ENCODE assay signal across 1 cellular context in genomic region chr1:227234998-227235405, GRCh38.
A peak's percentile ranks its signal among the peaks of the same experiment; 100 is the strongest.
TF ChIP-seq lines count a peak whose summit lies in the region.

No MANE protein-coding gene starts in this region.

TF ChIP-seq in K562, 482 proteins besides CTCF, POLR2A, EP300 and RAD21 (continued from another document and continues in another):
- TF ChIP-seq, protein P1, sequence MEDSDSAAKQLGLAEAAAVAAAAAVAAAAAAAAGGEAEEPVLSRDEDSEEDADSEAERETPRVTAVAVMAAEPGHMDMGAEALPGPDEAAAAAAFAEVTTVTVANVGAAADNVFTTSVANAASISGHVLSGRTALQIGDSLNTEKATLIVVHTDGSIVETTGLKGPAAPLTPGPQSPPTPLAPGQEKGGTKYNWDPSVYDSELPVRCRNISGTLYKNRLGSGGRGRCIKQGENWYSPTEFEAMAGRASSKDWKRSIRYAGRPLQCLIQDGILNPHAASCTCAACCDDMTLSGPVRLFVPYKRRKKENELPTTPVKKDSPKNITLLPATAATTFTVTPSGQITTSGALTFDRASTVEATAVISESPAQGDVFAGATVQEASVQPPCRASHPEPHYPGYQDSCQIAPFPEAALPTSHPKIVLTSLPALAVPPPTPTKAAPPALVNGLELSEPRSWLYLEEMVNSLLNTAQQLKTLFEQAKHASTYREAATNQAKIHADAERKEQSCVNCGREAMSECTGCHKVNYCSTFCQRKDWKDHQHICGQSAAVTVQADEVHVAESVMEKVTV (CRISPR knock-in tag; IDR thresholded peaks at IDR 0.05), result 0 out of 2 replicates have a peak, but pooled peaks have one; percentile 53
- no peak for TF ChIP-seq PTTG1 (tag; IDR thresholded peaks at IDR 0.05; ENCODE audit: low read depth)
- TF ChIP-seq RNF2 (IDR thresholded peaks at IDR 0.05), result 0 out of 2 replicates have a peak, but pooled peaks have one; percentile 51
- TF ChIP-seq, protein P2, sequence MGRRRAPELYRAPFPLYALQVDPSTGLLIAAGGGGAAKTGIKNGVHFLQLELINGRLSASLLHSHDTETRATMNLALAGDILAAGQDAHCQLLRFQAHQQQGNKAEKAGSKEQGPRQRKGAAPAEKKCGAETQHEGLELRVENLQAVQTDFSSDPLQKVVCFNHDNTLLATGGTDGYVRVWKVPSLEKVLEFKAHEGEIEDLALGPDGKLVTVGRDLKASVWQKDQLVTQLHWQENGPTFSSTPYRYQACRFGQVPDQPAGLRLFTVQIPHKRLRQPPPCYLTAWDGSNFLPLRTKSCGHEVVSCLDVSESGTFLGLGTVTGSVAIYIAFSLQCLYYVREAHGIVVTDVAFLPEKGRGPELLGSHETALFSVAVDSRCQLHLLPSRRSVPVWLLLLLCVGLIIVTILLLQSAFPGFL (CRISPR knock-in tag; IDR thresholded peaks at IDR 0.05), result 0 out of 2 replicates have a peak, but pooled peaks have one; percentile 80
- no peak for TF ChIP-seq RBM39 (optimal IDR thresholded peaks at IDR 0.05; ENCODE audit: low read depth, low read length)
- TF ChIP-seq TBL1XR1 (IDR thresholded peaks at IDR 0.05; ENCODE audit: low read length in 2 of 2), result peak in 1 of 2 experiments; percentile 71; a peak in 1 of 4 replicates
- no peak for TF ChIP-seq DDX20 (tag; IDR thresholded peaks at IDR 0.05; ENCODE audit: low read depth)
- TF ChIP-seq PTRF (tag; IDR thresholded peaks at IDR 0.05), result no peak
- TF ChIP-seq, protein P3, sequence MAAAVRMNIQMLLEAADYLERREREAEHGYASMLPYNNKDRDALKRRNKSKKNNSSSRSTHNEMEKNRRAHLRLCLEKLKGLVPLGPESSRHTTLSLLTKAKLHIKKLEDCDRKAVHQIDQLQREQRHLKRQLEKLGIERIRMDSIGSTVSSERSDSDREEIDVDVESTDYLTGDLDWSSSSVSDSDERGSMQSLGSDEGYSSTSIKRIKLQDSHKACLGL (CRISPR knock-in tag; IDR thresholded peaks at IDR 0.05; ENCODE audit: borderline replicate concordance, poor library complexity, severe bottlenecking), result no peak
- no peak for TF ChIP-seq SRSF1 (IDR thresholded peaks at IDR 0.05; ENCODE audit: low read depth, low read length)
- TF ChIP-seq ZBED1 (IDR thresholded peaks at IDR 0.05), result no peak
- TF ChIP-seq FOXK1 (CRISPR knock-in tag; IDR thresholded peaks at IDR 0.05; ENCODE audit: borderline replicate concordance), result no peak
- no peak for TF ChIP-seq ID3 (CRISPR knock-in tag; IDR thresholded peaks at IDR 0.05)
- 0 out of 2 replicates have a peak, but pooled peaks have one; percentile 34 for TF ChIP-seq ID3 (tag; IDR thresholded peaks at IDR 0.05)
- TF ChIP-seq ZNF592 (IDR thresholded peaks at IDR 0.05), result peak; percentile 64; the same call in 1 of the 2 replicates
- TF ChIP-seq MNT (conservative IDR thresholded peaks at IDR 0.05), result peak; percentile 12 to 45; a peak in 1 of 4 replicates
- no peak for TF ChIP-seq EZH2 (IDR thresholded peaks at IDR 0.05; ENCODE audit: borderline replicate concordance, low read depth, low read length)
- no peak for TF ChIP-seq ZNF184 (CRISPR knock-in tag; IDR thresholded peaks at IDR 0.05)
- peak; percentile 67; the same call in 1 of the 2 replicates for TF ChIP-seq PHF21A (IDR thresholded peaks at IDR 0.05; ENCODE audit: borderline replicate concordance, low read depth)
- TF ChIP-seq CXXC5 (CRISPR knock-in tag; IDR thresholded peaks at IDR 0.05), result 0 out of 2 replicates have a peak, but pooled peaks have one; percentile 22
- TF ChIP-seq RBM17 (IDR thresholded peaks at IDR 0.05; ENCODE audit: borderline replicate concordance, low read depth, low read length), result no peak
- no peak for TF ChIP-seq SIN3A (IDR thresholded peaks at IDR 0.05; ENCODE audit: borderline replicate concordance in 2 of 2, control insufficient read depth in 1 of 2, low read depth in 2 of 2, low read length in 2 of 2)
- no peak for TF ChIP-seq BDP1 (IDR thresholded peaks at IDR 0.05; ENCODE audit: insufficient read depth, insufficient read length)
- TF ChIP-seq, protein P4, sequence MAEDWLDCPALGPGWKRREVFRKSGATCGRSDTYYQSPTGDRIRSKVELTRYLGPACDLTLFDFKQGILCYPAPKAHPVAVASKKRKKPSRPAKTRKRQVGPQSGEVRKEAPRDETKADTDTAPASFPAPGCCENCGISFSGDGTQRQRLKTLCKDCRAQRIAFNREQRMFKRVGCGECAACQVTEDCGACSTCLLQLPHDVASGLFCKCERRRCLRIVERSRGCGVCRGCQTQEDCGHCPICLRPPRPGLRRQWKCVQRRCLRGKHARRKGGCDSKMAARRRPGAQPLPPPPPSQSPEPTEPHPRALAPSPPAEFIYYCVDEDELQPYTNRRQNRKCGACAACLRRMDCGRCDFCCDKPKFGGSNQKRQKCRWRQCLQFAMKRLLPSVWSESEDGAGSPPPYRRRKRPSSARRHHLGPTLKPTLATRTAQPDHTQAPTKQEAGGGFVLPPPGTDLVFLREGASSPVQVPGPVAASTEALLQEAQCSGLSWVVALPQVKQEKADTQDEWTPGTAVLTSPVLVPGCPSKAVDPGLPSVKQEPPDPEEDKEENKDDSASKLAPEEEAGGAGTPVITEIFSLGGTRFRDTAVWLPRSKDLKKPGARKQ (CRISPR knock-in tag; IDR thresholded peaks at IDR 0.05), result no peak
- no peak for TF ChIP-seq ATF1 (CRISPR knock-in tag; IDR thresholded peaks at IDR 0.05)
- no peak for TF ChIP-seq ATF1 (tag; IDR thresholded peaks at IDR 0.05)
- TF ChIP-seq ILF3 (IDR thresholded peaks at IDR 0.05; ENCODE audit: borderline replicate concordance), result no peak
- TF ChIP-seq FOXJ3 (CRISPR knock-in tag; IDR thresholded peaks at IDR 0.05), result no peak
- TF ChIP-seq ZNF707 (CRISPR knock-in tag; conservative IDR thresholded peaks at IDR 0.05), result no peak
- TF ChIP-seq NRF1 (conservative IDR thresholded peaks at IDR 0.05 in 1 of 2, IDR thresholded peaks at IDR 0.05 in 1 of 2), result no peak
- peak; percentile 89 for TF ChIP-seq SMAD4 (CRISPR knock-in tag; conservative IDR thresholded peaks at IDR 0.05)
- no peak for TF ChIP-seq FOXP4 (CRISPR knock-in tag; IDR thresholded peaks at IDR 0.05; ENCODE audit: borderline replicate concordance)
- peak; percentile 13; the same call in 1 of the 2 replicates for TF ChIP-seq TAL1 (IDR thresholded peaks at IDR 0.05)
- peak; percentile 33; the same call in 1 of the 2 replicates for TF ChIP-seq CREB1 (IDR thresholded peaks at IDR 0.05)
- TF ChIP-seq CREB1 (CRISPR knock-in tag; IDR thresholded peaks at IDR 0.05), result no peak
- TF ChIP-seq SMAD2 (IDR thresholded peaks at IDR 0.05; ENCODE audit: low read depth, low read length), result no peak
- no peak for TF ChIP-seq POLR2AphosphoS5 (IDR thresholded peaks at IDR 0.05; ENCODE audit: control insufficient read depth, insufficient read depth, low read depth, low read length)
- no peak for TF ChIP-seq PURB (CRISPR knock-in tag; IDR thresholded peaks at IDR 0.05; ENCODE audit: low read depth)
- no peak for TF ChIP-seq HOXB6 (CRISPR knock-in tag; IDR thresholded peaks at IDR 0.05; ENCODE audit: borderline replicate concordance)
- TF ChIP-seq TCFL5 (CRISPR knock-in tag; conservative IDR thresholded peaks at IDR 0.05), result no peak
- no peak for TF ChIP-seq SLC30A9 (CRISPR knock-in tag; IDR thresholded peaks at IDR 0.05)
- TF ChIP-seq SIRT6 (IDR thresholded peaks at IDR 0.05; ENCODE audit: low read depth, low read length), result no peak
- TF ChIP-seq TCF3 (CRISPR knock-in tag; IDR thresholded peaks at IDR 0.05), result peak; percentile 43
- TF ChIP-seq, protein P5, sequence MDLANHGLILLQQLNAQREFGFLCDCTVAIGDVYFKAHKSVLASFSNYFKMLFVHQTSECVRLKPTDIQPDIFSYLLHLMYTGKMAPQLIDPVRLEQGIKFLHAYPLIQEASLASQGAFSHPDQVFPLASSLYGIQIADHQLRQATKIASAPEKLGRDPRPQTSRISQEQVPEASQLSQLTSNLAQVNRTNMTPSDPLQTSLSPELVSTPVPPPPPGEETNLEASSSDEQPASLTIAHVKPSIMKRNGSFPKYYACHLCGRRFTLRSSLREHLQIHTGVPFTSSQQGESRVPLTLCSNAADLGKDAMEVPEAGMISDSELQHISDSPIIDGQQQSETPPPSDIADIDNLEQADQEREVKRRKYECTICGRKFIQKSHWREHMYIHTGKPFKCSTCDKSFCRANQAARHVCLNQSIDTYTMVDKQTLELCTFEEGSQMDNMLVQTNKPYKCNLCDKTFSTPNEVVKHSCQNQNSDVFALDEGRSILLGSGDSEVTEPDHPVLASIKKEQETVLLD (IDR thresholded peaks at IDR 0.05), result no peak
- TF ChIP-seq, protein P6, sequence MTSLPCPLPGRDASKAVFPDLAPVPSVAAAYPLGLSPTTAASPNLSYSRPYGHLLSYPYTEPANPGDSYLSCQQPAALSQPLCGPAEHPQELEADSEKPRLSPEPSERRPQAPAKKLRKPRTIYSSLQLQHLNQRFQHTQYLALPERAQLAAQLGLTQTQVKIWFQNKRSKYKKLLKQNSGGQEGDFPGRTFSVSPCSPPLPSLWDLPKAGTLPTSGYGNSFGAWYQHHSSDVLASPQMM (CRISPR knock-in tag; IDR thresholded peaks at IDR 0.05), result no peak
- TF ChIP-seq MYNN (IDR thresholded peaks at IDR 0.05), result no peak
- no peak for TF ChIP-seq MYNN (CRISPR knock-in tag; IDR thresholded peaks at IDR 0.05)
- no peak for TF ChIP-seq POLR2B (IDR thresholded peaks at IDR 0.05; ENCODE audit: low read depth, partially characterized antibody)
- TF ChIP-seq ESRRA (IDR thresholded peaks at IDR 0.05; ENCODE audit: borderline replicate concordance, low read depth), result no peak
- no peak for TF ChIP-seq GABPA (tag; conservative IDR thresholded peaks at IDR 0.05; ENCODE audit: low read depth)
- TF ChIP-seq HLTF (IDR thresholded peaks at IDR 0.05), result no peak
- no peak for TF ChIP-seq ZNF79 (CRISPR knock-in tag; IDR thresholded peaks at IDR 0.05; ENCODE audit: low read depth)
- no peak for TF ChIP-seq TFE3 (CRISPR knock-in tag; IDR thresholded peaks at IDR 0.05)
- TF ChIP-seq NFE2 (IDR thresholded peaks at IDR 0.05; ENCODE audit: low read depth), result peak; percentile 75; the same call in 1 of the 2 replicates
- TF ChIP-seq ZKSCAN3 (CRISPR knock-in tag; IDR thresholded peaks at IDR 0.05), result no peak
